In the genomic region with DNA sequence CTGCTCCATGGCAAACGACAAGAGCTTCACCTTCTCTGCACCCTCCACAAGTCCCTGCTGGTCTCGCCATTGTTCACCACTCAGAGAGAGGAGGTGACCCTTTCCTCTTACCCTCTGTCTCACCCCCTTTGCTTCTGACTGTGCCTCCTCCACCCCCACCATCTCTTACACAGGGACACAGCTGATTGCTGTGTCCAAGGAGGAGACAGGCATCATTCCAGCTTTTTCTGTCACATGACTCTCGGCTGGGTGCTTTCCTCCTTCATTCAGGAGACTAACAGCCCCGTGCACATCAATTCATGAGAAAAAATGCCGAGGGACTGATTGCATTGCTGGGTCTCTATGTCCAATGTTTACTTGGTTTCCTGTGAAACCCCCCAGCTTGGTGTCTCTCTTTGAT, we compare ENCODE assay signal across 18 cellular contexts.
DNase-seq lines count a peak whose midpoint lies in the region.
"Had no signal": no experiment of that assay in that cellular context is flagged by ENCODE, and none has a peak within 500 bp of the region (broad histone marks: within the 10 kb centered on the region; RNA-seq: fewer than 3 reads in every experiment).

No MANE protein-coding gene starts in this region.

- H3K79me1 ChIP-seq in neuronal stem cell (ENCODE audit: low read depth, low read length): peaks cover 2% of the 10 kb centered on the region

- no peaks in the 10 kb centered on the region for H3K9me3 ChIP-seq in BLaER1
- peaks cover 0 to 4% of the 10 kb centered on the region in 2 donors for H3K9me3 ChIP-seq in neuronal stem cell (replicated peaks in 1 of 2; ENCODE audit: control insufficient read depth in 2 of 2, insufficient read depth in 1 of 2, low read depth in 1 of 2, low read length in 2 of 2)
- H3K9me3 ChIP-seq: A549, Peyer's patch had no signal

- no peak overlapping the region for H2BK5ac ChIP-seq in neuronal stem cell (ENCODE audit: low read length)

- H3K4me2 ChIP-seq in BLaER1 (peak overlapping the region; percentile 38; the same call in 1 of the 2 replicates), neuronal stem cell (ENCODE audit: insufficient read depth, low read length, poor library complexity, severe bottlenecking) (no peak overlapping the region)
- H3K4me2 ChIP-seq: A549, KMS-11 had no signal

- no peak overlapping the region for H3K14ac ChIP-seq in neuronal stem cell (ENCODE audit: low read length)

- no peak overlapping the region for H3K4ac ChIP-seq in neuronal stem cell (ENCODE audit: low read length)

- no peaks in the 10 kb centered on the region for H4K20me1 ChIP-seq in BLaER1

- no peak overlapping the region for H4K8ac ChIP-seq in neuronal stem cell (ENCODE audit: low read depth, low read length)

- no peak overlapping the region for H4K91ac ChIP-seq in neuronal stem cell (ENCODE audit: low read depth, low read length, poor library complexity)

- H2AK5ac ChIP-seq in neuronal stem cell (ENCODE audit: low read depth, low read length): no peak overlapping the region

- H3K27ac ChIP-seq in BLaER1: no peak overlapping the region
- H3K27ac ChIP-seq in neuronal stem cell (replicated peaks; ENCODE audit: low read length): no peak overlapping the region
- H3K27ac ChIP-seq: A549, KMS-11, Peyer's patch had no signal

- peak overlapping the region; percentile 13 for H3K18ac ChIP-seq in neuronal stem cell (ENCODE audit: low read length)

- H3K36me3 ChIP-seq in BLaER1 (no peaks in the 10 kb centered on the region), neuronal stem cell (replicated peaks in 1 of 2; ENCODE audit: control insufficient read depth in 2 of 2, insufficient read depth in 2 of 2, low read length in 2 of 2) (no peaks in the 10 kb centered on the region)
- H3K36me3 ChIP-seq: Peyer's patch had no signal

- no peak overlapping the region for H2BK120ac ChIP-seq in neuronal stem cell (ENCODE audit: low read depth, low read length)

- no peaks in the 10 kb centered on the region for H3K27me3 ChIP-seq in BLaER1
- H3K27me3 ChIP-seq in neuronal stem cell (ENCODE audit: control insufficient read depth in 3 of 3, insufficient read depth in 3 of 3, low read depth in 1 of 3, low read length in 3 of 3): no peaks in the 10 kb centered on the region
- H3K27me3 ChIP-seq: Peyer's patch had no signal

- peak; percentile 43 for DNase-seq in NCI-H1092 treated with DMSO at 0.1 percent for 48 hours (lab: John Stamatoyannopoulos, UW)
- peak; percentile 43 for DNase-seq in globus pallidus (ENCODE audit: low spot score)
- DNase-seq in neuronal stem cell (ENCODE audit: low spot score): no peak
- no peak for DNase-seq in HUDEP-2 (lab: John Stamatoyannopoulos, UW; ENCODE audit: unreplicated experiment in 76 of 76)
- no peak for DNase-seq in activated CD4-positive, alpha-beta T cell treated with anti-CD3 and anti-CD28 coated beads, Interleukin-2, amount 50 U/mL, for 1 hour
- no peak for DNase-seq in NK-92 treated with Interleukin-12 subunit alpha and Interleukin-12 subunit beta, amount 100 ng/mL, for 24 hours (lab: John Stamatoyannopoulos, UW)
- DNase-seq in NOMO-1 treated with DMSO at 0.1 percent for 48 hours (lab: John Stamatoyannopoulos, UW; ENCODE audit: unreplicated experiment): no peak
- DNase-seq: DMS79 treated with DMSO at 0.1 percent for 48 hours, IMR-90, NCI-H1105 treated with DMSO at 0.1 percent for 48 hours, NCI-H2029 treated with DMSO at 0.1 percent for 48 hours, NCI-H345, NCI-H774, Peyer's patch had no signal

- H2BK15ac ChIP-seq in neuronal stem cell (ENCODE audit: low read length): no peak overlapping the region

- no peak overlapping the region for H3K23ac ChIP-seq in neuronal stem cell (ENCODE audit: low read depth, low read length, poor library complexity)

- no CpG with 5 or more reads among the region's 5 CpGs for WGBS in neuronal stem cell (ENCODE audit: extremely low coverage in 2 of 2, insufficient read length in 2 of 2, insufficient replicate concordance in 1 of 2), 2 donors

- H3K4me3 ChIP-seq in BLaER1 (no peak overlapping the region), neuronal stem cell (ENCODE audit: low read length in 2 of 2) (no peak overlapping the region)
- H3K4me3 ChIP-seq: A549, GM12878, Peyer's patch had no signal

- H3K4me1 ChIP-seq in BLaER1 (peaks cover 13% of the 10 kb centered on the region), neuronal stem cell (ENCODE audit: control insufficient read depth in 2 of 2, insufficient read depth in 1 of 2, low read depth in 1 of 2, low read length in 2 of 2) (peaks cover 0 to 12% of the 10 kb centered on the region in 2 donors)
- H3K4me1 ChIP-seq: A549, Peyer's patch had no signal

- H2AFZ ChIP-seq in neuronal stem cell (ENCODE audit: low read length): no peak overlapping the region

- no peak overlapping the region for H2BK12ac ChIP-seq in neuronal stem cell (ENCODE audit: low read length)

- H3K9ac ChIP-seq in BLaER1 (no peak overlapping the region), neuronal stem cell (ENCODE audit: low read depth, low read length, poor library complexity) (no peak overlapping the region)
- H3K9ac ChIP-seq: KMS-11 had no signal

Comparison
In these comparisons a context has a peak if more than half of its experiments do, and no peak if none do; other contexts are left out.
1. DNase-seq: peak in NCI-H1092 treated with DMSO at 0.1 percent for 48 hours (single experiment) and globus pallidus (single experiment); none in neuronal stem cell (single experiment), HUDEP-2 (0 of 76), activated CD4-positive, alpha-beta T cell treated with anti-CD3 and anti-CD28 coated beads, Interleukin-2, amount 50 U/mL, for 1 hour (single experiment), NK-92 treated with Interleukin-12 subunit alpha and Interleukin-12 subunit beta, amount 100 ng/mL, for 24 hours (single experiment) and NOMO-1 treated with DMSO at 0.1 percent for 48 hours (single experiment).